In the genomic region with DNA sequence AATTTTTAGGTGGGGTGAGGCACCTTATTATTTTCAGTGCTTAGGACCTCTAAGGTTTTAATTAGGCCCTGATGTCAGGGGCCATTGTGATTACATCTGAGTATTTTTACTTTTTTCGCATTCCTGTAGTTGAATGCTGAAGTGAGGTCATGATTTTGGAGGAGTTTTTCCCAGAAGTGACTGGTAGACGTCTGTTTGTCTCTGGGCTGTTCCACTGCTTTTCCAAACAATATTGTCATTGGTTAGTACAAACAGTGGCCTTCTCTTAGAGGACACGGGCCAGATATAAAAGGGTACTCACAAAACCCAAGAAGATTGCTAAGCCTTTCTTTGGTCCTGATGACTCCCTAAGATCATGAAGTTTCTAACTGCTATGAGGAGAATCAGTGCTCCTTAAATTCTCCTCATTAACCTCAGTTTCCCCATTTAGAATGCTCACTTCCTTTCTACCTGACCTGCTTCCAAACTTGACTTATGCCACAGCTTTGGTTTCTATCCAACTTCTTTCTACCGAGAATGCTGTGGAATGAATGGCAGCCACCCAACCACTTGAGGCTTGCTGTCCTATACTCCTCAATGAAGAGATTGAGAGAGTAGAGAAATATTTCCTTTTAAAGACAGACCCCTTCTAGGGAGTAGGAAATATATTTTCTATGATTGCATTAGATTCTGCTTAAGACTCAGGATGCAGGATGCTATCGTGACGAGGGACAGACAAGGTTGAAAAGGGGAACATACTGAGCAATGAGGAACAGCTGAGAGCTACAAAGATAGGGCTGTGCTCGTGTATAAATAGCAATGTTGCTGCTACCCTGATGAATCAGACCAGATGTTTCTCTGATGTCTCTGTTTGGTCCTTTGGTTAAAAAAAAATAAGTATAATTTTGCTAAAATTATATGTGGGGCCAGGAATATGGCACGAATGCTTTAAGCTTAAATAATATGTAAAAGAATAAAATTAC, we compare ENCODE assay signal across 15 cellular contexts. TPM values are rescaled to one million over a fixed set of nuclear protein-coding genes. Genes with fewer than 3 reads are reported as not detected.
DNase-seq lines count a peak whose midpoint lies in the region; ATAC-seq and TF ChIP-seq lines count a peak whose summit lies in the region.
"Had no signal": no experiment of that assay in that cellular context is flagged by ENCODE, and none has a peak within 500 bp of the region (broad histone marks: within the 10 kb centered on the region; RNA-seq: fewer than 3 reads in every experiment).

No MANE protein-coding gene starts in this region.

- H3K9me3 ChIP-seq in SJSA1 (replicated peaks) = no peaks in the 10 kb centered on the region
- H3K9me3 ChIP-seq: right lobe of liver, upper lobe of left lung had no signal

- DNase-seq in SJSA1 (ENCODE audit: low read depth in 1 of 2, low spot score in 2 of 2) (peak in 1 of 2 experiments; percentile 45), fibroblast of villous mesenchyme (ENCODE audit: low read depth) (peak; percentile 57), superior temporal gyrus (ENCODE audit: extremely low spot score) (peak; percentile 69), NCI-H748 treated with DMSO at 0.1 percent for 48 hours (lab: John Stamatoyannopoulos, UW) (no peak), T-helper 1 cell (no peak), NCI-H2227 (lab: John Stamatoyannopoulos, UW; ENCODE audit: unreplicated experiment) (no peak)
- DNase-seq: central memory CD4-positive, alpha-beta T cell; COR-L47; NCI-H1930; right lobe of liver had no signal

- peak overlapping the region; percentile 74 for H3K27ac ChIP-seq in SJSA1
- H3K27ac ChIP-seq: right lobe of liver, upper lobe of left lung, VCaP had no signal

- no peak for TF ChIP-seq CTCF in fibroblast of villous mesenchyme (IDR thresholded peaks at IDR 0.05; ENCODE audit: insufficient read depth, low read depth, low read length)

- ATAC-seq in HG02884 (IDR thresholded peaks at IDR 0.05; ENCODE audit: unreplicated experiment) (peak; percentile 82), GM19455 (IDR thresholded peaks at IDR 0.05; ENCODE audit: unreplicated experiment) (no peak)

- H3K4me3 ChIP-seq in SJSA1 (no peak overlapping the region), fibroblast of villous mesenchyme (ENCODE audit: low read depth, low read length) (no peak overlapping the region)
- H3K4me3 ChIP-seq: right lobe of liver, upper lobe of left lung had no signal

- no peaks in the 10 kb centered on the region for H3K27me3 ChIP-seq in SJSA1 (replicated peaks)
- H3K27me3 ChIP-seq: right lobe of liver, upper lobe of left lung had no signal

- no peaks in the 10 kb centered on the region for H3K36me3 ChIP-seq in SJSA1
- H3K36me3 ChIP-seq: right lobe of liver, upper lobe of left lung had no signal

- peaks cover 19% of the 10 kb centered on the region for H3K4me1 ChIP-seq in SJSA1 (replicated peaks)
- H3K4me1 ChIP-seq: right lobe of liver had no signal

RNA-seq across cellular contexts. Expression of gene RASAL2, which starts 7.3 kb away (rescaled TPM):
- total RNA-seq in SJSA1 (2014; rRNA removed; shearing (Covaris generic)) = 15.0 and 25.4 TPM in 2 replicates
- total RNA-seq in fibroblast of villous mesenchyme = 30.9 and 40.6 TPM in 2 replicates
- total RNA-seq: activated T-helper 1 cell treated with anti-CD3 and anti-CD28 coated beads, Interleukin-12 subunit alpha, Interleukin-12 subunit beta, Interleukin-2, Interleukin-4 antibody, amounts not matched to agents 30 ng/mL and 10 ng/mL and 1 ng/mL, durations not matched to agents 14 hours and 24 hours and 36 hours had no signal

Comparison
In these comparisons a context has a peak if more than half of its experiments do, and no peak if none do; other contexts are left out.
1. DNase-seq: peak in fibroblast of villous mesenchyme (single experiment) and superior temporal gyrus (single experiment); none in NCI-H748 treated with DMSO at 0.1 percent for 48 hours (single experiment), T-helper 1 cell (0 of 5) and NCI-H2227 (single experiment).